34 cellular contexts compared by ENCODE assay signal in the genomic region with DNA sequence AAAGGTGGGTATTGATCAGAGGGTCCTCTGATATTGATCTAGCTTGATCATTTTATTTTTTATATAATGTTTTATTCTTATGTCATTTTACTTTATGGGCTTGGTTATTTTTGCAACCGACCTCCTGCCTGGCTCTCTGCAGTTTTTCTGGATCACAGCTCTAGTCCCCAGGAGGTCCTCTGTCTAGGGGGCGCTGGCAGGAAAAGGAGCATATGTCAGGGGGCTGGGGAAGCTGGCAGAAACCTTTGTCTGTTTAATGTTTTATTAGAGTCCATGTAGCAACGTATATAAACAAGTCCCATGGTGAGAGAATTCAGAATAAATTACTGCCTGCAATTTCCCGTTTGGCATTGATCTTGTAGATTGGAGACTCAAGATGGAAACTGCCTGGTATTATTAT.
"Had no signal": no experiment of that assay in that cellular context is flagged by ENCODE, and none has a peak within 500 bp of the region (broad histone marks: within the 10 kb centered on the region; RNA-seq: fewer than 3 reads in every experiment).

No MANE protein-coding gene starts in this region.

- H3K4me3 Mint-ChIP-seq: activated CD4-positive, alpha-beta memory T cell treated with anti-CD3 and anti-CD28 coated beads, Interleukin-2, amount 10 ng/mL, durations not matched to agents 7 days and 5 days; activated naive CD4-positive, alpha-beta T cell treated with anti-CD3 and anti-CD28 coated beads, Interleukin-2, amount 50 U/mL, for 24 hours; activated naive CD8-positive, alpha-beta T cell treated with anti-CD3 and anti-CD28 coated beads, Interleukin-2, amount 50 U/mL, for 24 hours; activated T-cell treated with anti-CD3 and anti-CD28 coated beads, Interleukin-2, amount 50 U/mL, for 4 hours; activated T-helper 17 cell treated with anti-CD3 and anti-CD28 coated beads, Interleukin-2, amount 50 U/mL, for 72 hours; central memory CD8-positive, alpha-beta T cell; dendritic cell treated with granulocyte-macrophage colony-stimulating factor and Interleukin-4, amounts not matched to agents 40 ng/mL and 50 ng/mL, for 4 days; endodermal cell had no signal

- H3K9me3 Mint-ChIP-seq: activated CD4-positive, alpha-beta memory T cell treated with anti-CD3 and anti-CD28 coated beads, Interleukin-2, amount 10 ng/mL, durations not matched to agents 7 days and 5 days; activated naive CD4-positive, alpha-beta T cell treated with anti-CD3 and anti-CD28 coated beads, Interleukin-2, amount 50 U/mL, for 24 hours; activated naive CD8-positive, alpha-beta T cell treated with anti-CD3 and anti-CD28 coated beads, Interleukin-2, amount 50 U/mL, for 24 hours; activated T-cell treated with anti-CD3 and anti-CD28 coated beads, Interleukin-2, amount 50 U/mL, for 4 hours; central memory CD8-positive, alpha-beta T cell; dendritic cell treated with granulocyte-macrophage colony-stimulating factor and Interleukin-4, amounts not matched to agents 40 ng/mL and 50 ng/mL, for 4 days had no signal

- H3K27me3 ChIP-seq: breast epithelium, esophagus muscularis mucosa, ovary, uterus had no signal

- H3K27ac ChIP-seq: breast epithelium, esophagus muscularis mucosa, left ventricle myocardium inferior, ovary, skin epidermis, thoracic aorta, uterus, WERI-Rb-1 had no signal

- H3K27ac Mint-ChIP-seq: activated CD4-positive, alpha-beta memory T cell treated with anti-CD3 and anti-CD28 coated beads, Interleukin-2, amount 10 ng/mL, durations not matched to agents 7 days and 5 days; activated naive CD4-positive, alpha-beta T cell treated with anti-CD3 and anti-CD28 coated beads, Interleukin-2, amount 50 U/mL, for 24 hours; activated naive CD8-positive, alpha-beta T cell treated with anti-CD3 and anti-CD28 coated beads, Interleukin-2, amount 50 U/mL, for 24 hours; activated T-helper 17 cell treated with anti-CD3 and anti-CD28 coated beads, Interleukin-2, amount 50 U/mL, for 72 hours; endodermal cell; progenitor cell of endocrine pancreas had no signal

- H3K4me3 ChIP-seq: breast epithelium, esophagus muscularis mucosa, left ventricle myocardium inferior, lung, mucosa of descending colon, ovary, skin epidermis, thoracic aorta, uterus had no signal

- H3K4me1 Mint-ChIP-seq: activated CD4-positive, alpha-beta memory T cell treated with anti-CD3 and anti-CD28 coated beads, Interleukin-2, amount 10 ng/mL, durations not matched to agents 7 days and 5 days; activated naive CD4-positive, alpha-beta T cell treated with anti-CD3 and anti-CD28 coated beads, Interleukin-2, amount 50 U/mL, for 24 hours; activated naive CD8-positive, alpha-beta T cell treated with anti-CD3 and anti-CD28 coated beads, Interleukin-2, amount 50 U/mL, for 24 hours; activated T-helper 17 cell treated with anti-CD3 and anti-CD28 coated beads, Interleukin-2, amount 50 U/mL, for 72 hours; central memory CD8-positive, alpha-beta T cell; endodermal cell had no signal

- DNase-seq: activated CD4-positive, alpha-beta memory T cell treated with anti-CD3 and anti-CD28 coated beads, Interleukin-2, amount 10 ng/mL, durations not matched to agents 7 days and 5 days; activated CD4-positive, alpha-beta T cell treated with anti-CD3 and anti-CD28 coated beads for 48 hours; activated CD8-positive, alpha-beta memory T cell treated with anti-CD3 and anti-CD28 coated beads, Interleukin-2, amount 50 U/mL, for 48 hours; activated gamma-delta T cell treated with Interleukin-2 at 50 U/mL for 16 hours; activated naive CD8-positive, alpha-beta T cell treated with anti-CD3 and anti-CD28 coated beads, Interleukin-2, amount 50 U/mL, for 24 hours; activated T-cell treated with anti-CD3 and anti-CD28 coated beads, Interleukin-2, amount 50 U/mL, for 4 hours; amygdala; endodermal cell; foreskin melanocyte; glutamatergic neuron; left ventricle myocardium inferior; mucosa of descending colon; ovary; retina; stimulated activated CD4-positive, alpha-beta T cell treated with anti-CD3 and anti-CD28 coated beads, Interleukin-12 subunit alpha, Interleukin-12 subunit beta, amount 100 ng/mL, for 4 hours; stimulated activated CD4-positive, alpha-beta T cell treated with anti-CD3 and anti-CD28 coated beads, Interleukin-4, amount 100 ng/mL, for 1 hour; stimulated activated naive CD8-positive, alpha-beta T cell treated with anti-CD3 and anti-CD28 coated beads, Interleukin-15, Interleukin-2, amounts not matched to agents 100 U/mL and 50 U/mL, for 24 hours; T1000; trophoblast cell; uterus; WERI-Rb-1 had no signal

- H3K36me3 Mint-ChIP-seq: activated naive CD4-positive, alpha-beta T cell treated with anti-CD3 and anti-CD28 coated beads, Interleukin-2, amount 50 U/mL, for 24 hours had no signal

- H3K27me3 Mint-ChIP-seq: activated naive CD4-positive, alpha-beta T cell treated with anti-CD3 and anti-CD28 coated beads, Interleukin-2, amount 50 U/mL, for 24 hours had no signal

- ATAC-seq: activated CD4-positive, CD25-positive, alpha-beta regulatory T cell treated with anti-CD3 and anti-CD28 coated beads, Interleukin-2, amount 50 U/mL, for 24 hours; activated naive CD8-positive, alpha-beta T cell treated with anti-CD3 and anti-CD28 coated beads, Interleukin-2, amount 50 U/mL, for 24 hours; activated T-cell treated with anti-CD3 and anti-CD28 coated beads, Interleukin-2, amount 50 U/mL, for 4 hours; activated T-helper 17 cell treated with anti-CD3 and anti-CD28 coated beads, Interleukin-2, amount 50 U/mL, for 72 hours; sciatic nerve; stimulated activated naive CD8-positive, alpha-beta T cell treated with anti-CD3 and anti-CD28 coated beads, Interleukin-15, Interleukin-2, amounts not matched to agents 100 U/mL and 50 U/mL, for 24 hours had no signal

- H3K4me1 ChIP-seq: breast epithelium, esophagus muscularis mucosa, left ventricle myocardium inferior, uterus had no signal

- H3K36me3 ChIP-seq: breast epithelium, esophagus muscularis mucosa, left ventricle myocardium inferior, ovary, thoracic aorta, uterus, WERI-Rb-1 had no signal

- H3K9me3 ChIP-seq: esophagus muscularis mucosa, left ventricle myocardium inferior, mucosa of descending colon, ovary, thoracic aorta, uterus had no signal

- FAIRE-seq: islet of Langerhans had no signal
